28 cellular contexts compared by ENCODE assay signal in the genomic region with DNA sequence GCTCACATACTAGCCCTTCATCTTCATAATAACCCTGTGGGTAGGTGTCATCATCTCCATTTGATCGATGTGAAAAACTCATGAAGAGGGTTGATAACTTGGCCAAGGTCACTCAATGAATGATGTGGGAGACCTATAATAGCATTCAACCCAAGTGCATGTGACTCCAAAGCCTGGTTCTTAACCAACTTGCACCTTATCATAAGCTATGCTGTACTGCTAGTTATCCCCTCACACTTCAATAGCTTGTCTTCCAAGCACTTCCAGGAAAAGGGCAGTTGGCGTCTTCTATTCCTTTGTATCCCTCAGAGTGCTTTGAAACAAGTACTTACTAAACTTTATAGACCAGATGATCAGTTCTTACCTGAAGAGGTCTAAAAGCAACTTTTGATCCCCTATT. TPM values are rescaled to one million over a fixed set of nuclear protein-coding genes. Genes with fewer than 3 reads are reported as not detected.
DNase-seq lines count a peak whose midpoint lies in the region; ATAC-seq and TF ChIP-seq lines count a peak whose summit lies in the region.
"Had no signal": no experiment of that assay in that cellular context is flagged by ENCODE, and none has a peak within 500 bp of the region (broad histone marks: within the 10 kb centered on the region; RNA-seq: fewer than 3 reads in every experiment).

No MANE protein-coding gene starts in this region.

- in situ Hi-C loops in KBM-7 (cut with MboI; ENCODE audit: low pct_unique_long_range_greater_than_20kb, low sequenced_read_pairs): no loop called here

- no peak for TF ChIP-seq CTCF in heart right ventricle (IDR thresholded peaks at IDR 0.05)

- intact Hi-C loops in Right ventricle myocardium superior (cut with DNase I) (no loop called here), left cardiac atrium (cut with DNase I) (no loop called here), heart right ventricle (cut with DNase I) (no loop called here), right cardiac atrium (cut with DNase I) (no loop called here), left ventricle myocardium superior (cut with micrococcal nuclease) (no loop called here), cardiac septum (cut with DNase I) (no loop called here)

- H3K4me3 ChIP-seq in heart right ventricle (no peak overlapping the region), right cardiac atrium (ENCODE audit: low read length) (no peak overlapping the region)
- H3K4me3 ChIP-seq: BLaER1, GM12878 had no signal

- H3K4me1 ChIP-seq in heart right ventricle (peaks cover 0 to 15% (median 0%) of the 10 kb centered on the region in 9 donors), right cardiac atrium (ENCODE audit: control insufficient read depth, insufficient read depth, low read length) (no peaks in the 10 kb centered on the region)
- H3K4me1 ChIP-seq: BE2C, BLaER1 had no signal

- H3K36me3 ChIP-seq in heart right ventricle: peaks cover 0 to 100% (median 48%) of the 10 kb centered on the region in 9 donors

- DNase-seq in Right ventricle myocardium superior: no peak
- DNase-seq in left cardiac atrium: no peak
- DNase-seq in heart right ventricle: peak in 1 of 2 donors; percentile 20
- no peak for DNase-seq in right cardiac atrium
- no peak for DNase-seq in left ventricle myocardium superior
- DNase-seq in cardiac septum (ENCODE audit: low spot score): no peak
- DNase-seq in KBM-7: no peak
- DNase-seq: 8988T; ACHN; BE2C; C1 segment of cervical spinal cord; CD4-positive, alpha-beta memory T cell; CD4-positive, CD25-positive, alpha-beta regulatory T cell; CD8-positive, alpha-beta memory T cell; COR-L47; DMS 273 treated with DMSO at 0.1 percent for 48 hours; DMS153; DMS53; DMS79; DND-41; EL; GDM1 had no signal

- peak; percentile 66 for ATAC-seq in Right ventricle myocardium superior (ENCODE audit: poor library complexity)
- no peak for ATAC-seq in left cardiac atrium
- peak in 7 of 8 donors; percentile 74 to 94 (median 87) for ATAC-seq in heart right ventricle
- ATAC-seq in right cardiac atrium: no peak
- ATAC-seq in left ventricle myocardium superior: peak; percentile 95
- ATAC-seq: GM12878 had no signal

- WGBS in heart right ventricle, 2 donors: 57 to 76% methylated on average over 2 of the region's 2 CpGs
- 73% methylated on average over 2 of the region's 2 CpGs for WGBS in right cardiac atrium

- peak overlapping the region in 4 of 10 donors; percentile 21 to 61 (median 42) for H3K27ac ChIP-seq in heart right ventricle
- H3K27ac ChIP-seq in right cardiac atrium (ENCODE audit: low read length): no peak overlapping the region
- H3K27ac ChIP-seq: BLaER1 had no signal

- H3K27me3 ChIP-seq in heart right ventricle (no peaks in the 10 kb centered on the region), right cardiac atrium (ENCODE audit: control insufficient read depth, insufficient read depth) (no peaks in the 10 kb centered on the region)
- H3K27me3 ChIP-seq: BE2C, BLaER1 had no signal

- H3K9me3 ChIP-seq in heart right ventricle (no peaks in the 10 kb centered on the region), right cardiac atrium (ENCODE audit: control insufficient read depth, low read length) (no peaks in the 10 kb centered on the region)
- H3K9me3 ChIP-seq: BE2C, BLaER1 had no signal

RNA-seq across cellular contexts. Expression of gene VIPAS39, which starts 15.2 kb away (rescaled TPM):
- total RNA-seq in Right ventricle myocardium superior (10.9 TPM), left cardiac atrium (10 to 100 TPM in 1 of 2 donors, 1 to 10 TPM in 1; 9.1 to 11.7 TPM), heart right ventricle (10 to 100 TPM in 9 of 10 donors, 1 to 10 TPM in 1; 8.1 to 18.7 (median 14.7) TPM), right cardiac atrium (10 to 100 TPM; 10.6 to 14.7 (median 11.9) TPM), left ventricle myocardium superior (12.6 TPM), cardiac septum (12.5 TPM)
- polyA plus RNA-seq in heart right ventricle (10 to 100 TPM in 1 of 2 donors, 1 to 10 TPM in 1; 8.0 to 10.4 TPM), right cardiac atrium (8.5 TPM)

RNA-seq across cellular contexts. Expression of gene AHSA1, which starts 15.7 kb away (rescaled TPM):
- total RNA-seq in Right ventricle myocardium superior (205 TPM), left cardiac atrium (100 to 1,000 TPM; 109 to 173 TPM), heart right ventricle (100 to 1,000 TPM; 107 to 193 (median 166) TPM), right cardiac atrium (100 to 1,000 TPM; 115 to 211 (median 175) TPM), left ventricle myocardium superior (231 TPM), cardiac septum (138 TPM)
- polyA plus RNA-seq in heart right ventricle (100 to 1,000 TPM in 1 of 2 donors, 10 to 100 TPM in 1; 88.2 to 247 TPM), right cardiac atrium (188 TPM)

RNA-seq across cellular contexts. Expression of gene NOXRED1, which starts 18.9 kb away (rescaled TPM):
- total RNA-seq in Right ventricle myocardium superior: not detected
- total RNA-seq in left cardiac atrium: under 1 TPM in 1 of 2 donors, not detected in 1; 0.34 TPM
- total RNA-seq in heart right ventricle: under 1 TPM in 5 of 10 donors, not detected in 5; 0.12 to 0.40 (median 0.30) TPM
- polyA plus RNA-seq in heart right ventricle: under 1 TPM in 1 of 2 donors, not detected in 1; 0.04 TPM
- under 1 TPM in 2 of 4 donors, not detected in 2; 0.24 to 0.31 TPM for total RNA-seq in right cardiac atrium
- polyA plus RNA-seq in right cardiac atrium: 0.09 TPM
- total RNA-seq in left ventricle myocardium superior: 0.15 TPM
- total RNA-seq in cardiac septum: not detected
- total RNA-seq: G401 had no signal
- polyA plus RNA-seq: CD14-positive monocyte; CD4-positive, alpha-beta memory T cell; CD8-positive, alpha-beta memory T cell had no signal

RNA-seq across cellular contexts. Expression of gene ISM2, which starts 56.4 kb away (rescaled TPM):
- total RNA-seq in Right ventricle myocardium superior (not detected), left cardiac atrium (under 1 TPM; 0.21 to 0.47 TPM), heart right ventricle (not detected), right cardiac atrium (not detected), left ventricle myocardium superior (0.25 TPM), cardiac septum (not detected)
- polyA plus RNA-seq in heart right ventricle (not detected), right cardiac atrium (not detected)
- total RNA-seq: CD4-positive, alpha-beta memory T cell; CD4-positive, CD25-positive, alpha-beta regulatory T cell; CD8-positive, alpha-beta memory T cell; Daoy; GM12878 had no signal
- polyA plus RNA-seq: AG04450; CD14-positive monocyte; CD4-positive, alpha-beta memory T cell; CD4-positive, CD25-positive, alpha-beta regulatory T cell; CD8-positive, alpha-beta memory T cell had no signal

Comparison
In these comparisons a context has a peak if more than half of its experiments do, and no peak if none do; other contexts are left out.
1. ATAC-seq: peak in Right ventricle myocardium superior (single experiment), heart right ventricle (7 of 8) and left ventricle myocardium superior (single experiment); none in left cardiac atrium (0 of 2) and right cardiac atrium (0 of 2).